In the genomic region with DNA sequence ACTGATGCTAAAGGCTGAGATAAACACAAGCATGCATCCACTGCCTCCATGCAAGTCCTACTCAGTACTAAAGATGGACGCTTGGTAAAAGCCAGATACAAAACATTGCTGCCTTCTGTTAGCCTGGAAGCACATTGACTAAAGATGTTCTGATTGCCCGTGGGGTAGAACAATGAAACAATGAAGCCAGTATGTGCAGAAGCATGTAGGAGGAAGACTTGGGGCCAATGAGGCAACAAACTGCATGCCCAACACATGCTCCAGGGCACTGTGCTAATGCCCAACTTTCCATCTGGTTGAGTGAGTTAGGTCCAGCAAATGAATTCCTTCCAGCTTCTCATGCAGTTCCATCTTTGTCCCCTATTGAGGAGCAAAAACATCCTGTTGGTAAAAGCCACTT, we compare ENCODE assay signal across 20 cellular contexts.
"Had no signal": no experiment of that assay in that cellular context is flagged by ENCODE, and none has a peak within 500 bp of the region (broad histone marks: within the 10 kb centered on the region; RNA-seq: fewer than 3 reads in every experiment).

No MANE protein-coding gene starts in this region.

- H3K27ac ChIP-seq: epithelial cell of prostate, esophagus muscularis mucosa, foreskin keratinocyte, heart left ventricle, tibial artery, upper lobe of right lung, vagina had no signal

- H3K4me3 ChIP-seq: esophagus muscularis mucosa, heart left ventricle, smooth muscle cell, tibial artery, upper lobe of right lung, vagina had no signal

- H3K4me2 ChIP-seq: smooth muscle cell had no signal

- H3K4me3 Mint-ChIP-seq: memory B cell, mesothelial cell of epicardium, natural killer cell, neural crest cell had no signal

- H3K9me3 ChIP-seq: esophagus muscularis mucosa, heart left ventricle, tibial artery, upper lobe of right lung, vagina had no signal

- DNase-seq: effector memory CD4-positive, alpha-beta T cell; foreskin keratinocyte; heart left ventricle; hippocampal formation; kidney glomerular epithelial cell; natural killer cell; right cardiac atrium; stimulated activated CD4-positive, alpha-beta T cell treated with anti-CD3 and anti-CD28 coated beads, Interleukin-2, amount 100 ng/mL, for 48 hours; stimulated activated naive CD8-positive, alpha-beta T cell treated with anti-CD3 and anti-CD28 coated beads, Interleukin-15, Interleukin-2, amounts not matched to agents 100 U/mL and 50 U/mL, for 24 hours; tibial artery; upper lobe of right lung had no signal

- FAIRE-seq: islet of Langerhans had no signal

- H3K27me3 ChIP-seq: foreskin keratinocyte, tibial artery, upper lobe of right lung, vagina had no signal

- H3K36me3 Mint-ChIP-seq: memory B cell, mesothelial cell of epicardium, natural killer cell had no signal

- H3K4me1 ChIP-seq: esophagus muscularis mucosa, foreskin keratinocyte, heart left ventricle, tibial artery, upper lobe of right lung, vagina had no signal

- H3K36me3 ChIP-seq: esophagus muscularis mucosa, heart left ventricle, tibial artery, upper lobe of right lung, vagina had no signal

- H3K4me1 Mint-ChIP-seq: natural killer cell had no signal

- H3K27ac Mint-ChIP-seq: memory B cell, mesothelial cell of epicardium, natural killer cell, progenitor cell of endocrine pancreas had no signal

- H3K9me3 Mint-ChIP-seq: memory B cell, mesothelial cell of epicardium, natural killer cell, neural crest cell had no signal
